Comparison of ENCODE assay signal across 22 cellular contexts in genomic region chr2:190812506-190813294, GRCh38.
DNase-seq lines count a peak whose midpoint lies in the region; ATAC-seq and TF ChIP-seq lines count a peak whose summit lies in the region.
"Had no signal": no experiment of that assay in that cellular context is flagged by ENCODE, and none has a peak within 500 bp of the region (broad histone marks: within the 10 kb centered on the region; RNA-seq: fewer than 3 reads in every experiment).

No MANE protein-coding gene starts in this region.

- no peak overlapping the region for H3K9ac ChIP-seq in SK-N-SH

- intact Hi-C loops in thyroid gland (cut with DNase I) = no loop called here

- H3K4me3 ChIP-seq in SK-N-SH (ENCODE audit: low read depth in 2 of 2, low read length in 1 of 2) (no peak overlapping the region), hepatocyte (no peak overlapping the region), upper lobe of left lung (peak overlapping the region in 2 of 4 donors; percentile 15 to 22), thyroid gland (replicated peaks in 1 of 3) (no peak overlapping the region)

- H2AFZ ChIP-seq in SK-N-SH (ENCODE audit: low read depth) (no peak overlapping the region), hepatocyte (no peak overlapping the region)

- ATAC-seq in SK-N-SH treated with all-trans-retinoic acid at 6 μM for 48 hours (peak; percentile 74), upper lobe of left lung (ENCODE audit: low FRiP score in 2 of 2) (peak in 1 of 2 donors; percentile 13), HG02610 (IDR thresholded peaks at IDR 0.05; ENCODE audit: unreplicated experiment) (no peak)
- ATAC-seq: activated T-cell treated with anti-CD3 and anti-CD28 coated beads, Interleukin-2, amount 50 U/mL, for 4 hours; effector memory CD8-positive, alpha-beta T cell; foreskin keratinocyte; stimulated activated naive B cell treated with anti-CD40 and anti-IgM and Interleukin-4, amounts not matched to agents 10 μg/mL and 1 μg/mL and 100 μg/mL, for 72 hours had no signal

- H3K4me1 ChIP-seq in SK-N-SH (ENCODE audit: control insufficient read depth in 1 of 2, insufficient read depth in 2 of 2, low read depth in 1 of 2, low read length in 1 of 2) = peaks cover 0 to 14% of the 10 kb centered on the region in 2 experiments; a peak in 2 of 4 replicates
- H3K4me1 ChIP-seq in hepatocyte (ENCODE audit: insufficient read depth) = peaks cover 38% of the 10 kb centered on the region
- H3K4me1 ChIP-seq in upper lobe of left lung = peaks cover 0 to 9% (median 5%) of the 10 kb centered on the region in 4 donors
- no peaks in the 10 kb centered on the region for H3K4me1 ChIP-seq in thyroid gland

- 0 out of 2 replicates have a peak, but pooled peaks cover 6% of the 10 kb centered on the region for H3K9me3 ChIP-seq in SK-N-SH
- no peaks in the 10 kb centered on the region for H3K9me3 ChIP-seq in hepatocyte (ENCODE audit: low read depth)
- no peaks in the 10 kb centered on the region for H3K9me3 ChIP-seq in upper lobe of left lung
- H3K9me3 ChIP-seq in thyroid gland = no peaks in the 10 kb centered on the region

- no peaks in the 10 kb centered on the region for H4K20me1 ChIP-seq in SK-N-SH (ENCODE audit: insufficient read depth)
- H4K20me1 ChIP-seq in hepatocyte (ENCODE audit: insufficient read depth, poor library complexity, severe bottlenecking) = no peaks in the 10 kb centered on the region

- H3K79me2 ChIP-seq in SK-N-SH (ENCODE audit: insufficient read depth) = no peaks in the 10 kb centered on the region
- H3K79me2 ChIP-seq in hepatocyte = no peaks in the 10 kb centered on the region

- TF ChIP-seq EP300 in SK-N-SH (IDR thresholded peaks at IDR 0.05; ENCODE audit: borderline replicate concordance in 1 of 2, low read depth in 1 of 2, low read length in 1 of 2) (no peak), upper lobe of left lung (IDR thresholded peaks at IDR 0.05) (no peak)

- no peaks in the 10 kb centered on the region for H3K36me3 ChIP-seq in SK-N-SH (replicated peaks in 1 of 2; ENCODE audit: control insufficient read depth in 1 of 2, insufficient read depth in 2 of 2, low read length in 1 of 2)
- H3K36me3 ChIP-seq in hepatocyte (replicated peaks; ENCODE audit: insufficient read depth, low read depth) = no peaks in the 10 kb centered on the region
- H3K36me3 ChIP-seq in upper lobe of left lung = no peaks in the 10 kb centered on the region
- H3K36me3 ChIP-seq in thyroid gland = no peaks in the 10 kb centered on the region
- H3K36me3 ChIP-seq: WERI-Rb-1 had no signal

- no peak for TF ChIP-seq POLR2A in upper lobe of left lung (IDR thresholded peaks at IDR 0.05)
- no peak for TF ChIP-seq POLR2A in thyroid gland (IDR thresholded peaks at IDR 0.05)

- H3F3A ChIP-seq in SK-N-SH (replicated peaks; ENCODE audit: insufficient read depth) = no peaks in the 10 kb centered on the region

- 96% methylated on average over 5 of the region's 5 CpGs for WGBS in SK-N-SH (ENCODE audit: low lambda C conversion rate)
- 69% methylated on average over 5 of the region's 5 CpGs for WGBS in hepatocyte (ENCODE audit: low lambda C conversion rate, missing lambda C conversion rate)
- WGBS in upper lobe of left lung, 2 donors = 70 to 84% methylated on average over 5 of the region's 5 CpGs
- WGBS in thyroid gland, 2 donors = 93% methylated on average over 5 of the region's 5 CpGs

- CTCF ChIA-PET in SK-N-SH (lab: Yijun Ruan, JAX) = interaction anchor here (1.0 to 1.2 kb wide), 2 partner anchors 8 to 724 kb away, joined by 6 read pairs; no protein-coding TSS in a partner anchor

- no peaks in the 10 kb centered on the region for H3K9me2 ChIP-seq in SK-N-SH
- no peaks in the 10 kb centered on the region for H3K9me2 ChIP-seq in hepatocyte (replicated peaks; ENCODE audit: insufficient read depth)

- no peak for TF ChIP-seq CTCF in SK-N-SH (IDR thresholded peaks at IDR 0.05)
- no peak for TF ChIP-seq CTCF in hepatocyte (IDR thresholded peaks at IDR 0.05; ENCODE audit: poor library complexity)
- TF ChIP-seq CTCF in upper lobe of left lung (IDR thresholded peaks at IDR 0.05) = no peak
- no peak for TF ChIP-seq CTCF in thyroid gland (IDR thresholded peaks at IDR 0.05)

- H3K27me3 ChIP-seq in SK-N-SH (ENCODE audit: insufficient read depth) (no peaks in the 10 kb centered on the region), hepatocyte (no peaks in the 10 kb centered on the region), upper lobe of left lung (no peaks in the 10 kb centered on the region), thyroid gland (no peaks in the 10 kb centered on the region)
- H3K27me3 ChIP-seq: foreskin keratinocyte had no signal

- no peak for DNase-seq in SK-N-SH
- peak; percentile 63 for DNase-seq in astrocyte of the hippocampus (ENCODE audit: low read depth, low spot score)
- no peak for DNase-seq in hepatocyte (ENCODE audit: low spot score)
- DNase-seq in upper lobe of left lung = no peak
- DNase-seq in thyroid gland = no peak
- no peak for DNase-seq in medulla oblongata (ENCODE audit: extremely low spot score)
- DNase-seq: activated CD4-positive, alpha-beta memory T cell treated with anti-CD3 and anti-CD28 coated beads, Interleukin-2, amount 10 ng/mL, durations not matched to agents 7 days and 5 days; activated T-cell treated with anti-CD3 and anti-CD28 coated beads, Interleukin-2, amount 50 U/mL, for 4 hours; central memory CD4-positive, alpha-beta T cell; DMS53; effector memory CD8-positive, alpha-beta T cell; foreskin keratinocyte; H9; Karpas-422; NCI-H1436 treated with DMSO at 0.1 percent for 48 hours; NCI-H345; stimulated activated naive B cell treated with anti-CD40 and anti-IgM and Interleukin-4, amounts not matched to agents 10 μg/mL and 1 μg/mL and 100 μg/mL, for 72 hours; T-helper 1 cell; WERI-Rb-1 had no signal

- H3K27ac ChIP-seq in SK-N-SH (ENCODE audit: low read depth in 2 of 2, low read length in 1 of 2) (peak overlapping the region in 1 of 2 experiments; percentile 39; a peak in 1 of 4 replicates), hepatocyte (peak overlapping the region; percentile 27), upper lobe of left lung (peak overlapping the region in 3 of 4 donors; percentile 6 to 49 (median 46)), thyroid gland (no peak overlapping the region)
- H3K27ac ChIP-seq: 22Rv1, foreskin keratinocyte, WERI-Rb-1 had no signal

- POLR2A ChIA-PET in SK-N-SH (lab: Yijun Ruan, JAX) = no interaction called here

- no peak for TF ChIP-seq RAD21 in SK-N-SH (IDR thresholded peaks at IDR 0.05; ENCODE audit: low read length)

- H3K4me2 ChIP-seq in SK-N-SH (no peak overlapping the region), hepatocyte (peak overlapping the region; percentile 20)

TF ChIP-seq in SK-N-SH treated with all-trans-retinoic acid at 6 μM for 48 hours, 23 proteins besides CTCF, POLR2A, EP300 and RAD21:
- TF ChIP-seq ARNTL (CRISPR knock-in tag; IDR thresholded peaks at IDR 0.05; ENCODE audit: borderline replicate concordance, low read depth) = no peak

TF ChIP-seq in SK-N-SH, 30 proteins besides CTCF, POLR2A, EP300 and RAD21:
- no peak for TF ChIP-seq USF2 (IDR thresholded peaks at IDR 0.05; ENCODE audit: borderline replicate concordance, low read depth, low read length)
- no peak for TF ChIP-seq PBX3 (IDR thresholded peaks at IDR 0.05)
- no peak for TF ChIP-seq MXI1 (IDR thresholded peaks at IDR 0.05; ENCODE audit: low read depth, low read length)
- TF ChIP-seq RCOR1 (IDR thresholded peaks at IDR 0.05; ENCODE audit: low read length) = no peak
- TF ChIP-seq YY1 (IDR thresholded peaks at IDR 0.05; ENCODE audit: low read depth) = no peak
- TF ChIP-seq POLR2AphosphoS5 (IDR thresholded peaks at IDR 0.05; ENCODE audit: low read depth, low read length) = no peak
- no peak for TF ChIP-seq JUND (IDR thresholded peaks at IDR 0.05)
- TF ChIP-seq EZH2phosphoT487 (IDR thresholded peaks at IDR 0.05; ENCODE audit: borderline replicate concordance, low read depth) = no peak
- TF ChIP-seq TEAD4 (IDR thresholded peaks at IDR 0.05; ENCODE audit: borderline replicate concordance, insufficient read depth) = no peak
- no peak for TF ChIP-seq USF1 (IDR thresholded peaks at IDR 0.05; ENCODE audit: borderline replicate concordance, low read depth)
- TF ChIP-seq MAX (IDR thresholded peaks at IDR 0.05; ENCODE audit: low read depth) = no peak
- no peak for TF ChIP-seq NFIC (IDR thresholded peaks at IDR 0.05; ENCODE audit: borderline replicate concordance)
- TF ChIP-seq RFX5 (IDR thresholded peaks at IDR 0.05; ENCODE audit: low read length) = no peak
- no peak for TF ChIP-seq TCF12 (IDR thresholded peaks at IDR 0.05)
- no peak for TF ChIP-seq SIN3A (IDR thresholded peaks at IDR 0.05; ENCODE audit: borderline replicate concordance, low read depth, low read length)

Comparison
In these comparisons a context has a peak if more than half of its experiments do, and no peak if none do; other contexts are left out.
1. H3K27ac ChIP-seq: peak in hepatocyte (single experiment) and upper lobe of left lung (3 of 4); none in thyroid gland (0 of 3).